23 cellular contexts compared by ENCODE assay signal in genomic region chr3:151393961-151394360, GRCh38. TPM values are rescaled to one million over a fixed set of nuclear protein-coding genes. Genes with fewer than 3 reads are reported as not detected.
DNase-seq lines count a peak whose midpoint lies in the region; ATAC-seq, FAIRE-seq and TF ChIP-seq lines count a peak whose summit lies in the region.
"Had no signal": no experiment of that assay in that cellular context is flagged by ENCODE, and none has a peak within 500 bp of the region (broad histone marks: within the 10 kb centered on the region; RNA-seq: fewer than 3 reads in every experiment).

No MANE protein-coding gene starts in this region.

- H3K4me3 ChIP-seq in HUES64 (ENCODE audit: low read length), result no peak overlapping the region
- H3K4me3 ChIP-seq in iPS-20b (ENCODE audit: low read length), result peak overlapping the region; percentile 51; the same call in 1 of the 2 replicates
- H3K4me3 ChIP-seq: HAP-1, K562 had no signal

- no peak for TF ChIP-seq POLR2A in GM12892 (IDR thresholded peaks at IDR 0.05; ENCODE audit: low read depth, low read length)
- TF ChIP-seq POLR2A in GM12891 (IDR thresholded peaks at IDR 0.05; ENCODE audit: low read depth, low read length), result no peak

- peaks cover 32% of the 10 kb centered on the region for H3K4me1 ChIP-seq in HUES64 (ENCODE audit: insufficient read depth, low read length)
- peaks cover 25% of the 10 kb centered on the region for H3K4me1 ChIP-seq in iPS-20b (ENCODE audit: insufficient read depth, low read length)
- H3K4me1 ChIP-seq: BE2C had no signal

- no peaks in the 10 kb centered on the region for H3K27me3 ChIP-seq in HUES64 (ENCODE audit: insufficient read depth, low read length)
- no peaks in the 10 kb centered on the region for H3K27me3 ChIP-seq in iPS-20b (ENCODE audit: insufficient read depth, low read length)
- H3K27me3 ChIP-seq: BE2C had no signal

- H3K9me3 ChIP-seq in HUES64 (ENCODE audit: insufficient read depth, low read depth, low read length) (no peaks in the 10 kb centered on the region), iPS-20b (ENCODE audit: insufficient read depth, low read depth, low read length) (no peaks in the 10 kb centered on the region)
- H3K9me3 ChIP-seq: BE2C, HAP-1 had no signal

- DNase-seq in EH (ENCODE audit: low read depth) (peak; percentile 55), dedifferentiated amniotic fluid mesenchymal stem cell (ENCODE audit: extremely low spot score) (peak; percentile 60), GM12892 (ENCODE audit: insufficient read length) (no peak), GM12891 (ENCODE audit: insufficient read length, low spot score) (no peak)
- no peak for DNase-seq in stimulated activated naive CD8-positive, alpha-beta T cell treated with anti-CD3 and anti-CD28 coated beads, Interleukin-15, Interleukin-2, amounts not matched to agents 100 U/mL and 50 U/mL, for 24 hours
- DNase-seq: BE2C; CD4-positive, alpha-beta T cell; DMS79; GDM1; NCI-H1417 treated with DMSO at 0.1 percent for 48 hours; NCI-H1930; NCI-H2171; NCI-H446; NCI-H69; NK-92 treated with Interleukin-12 subunit alpha and Interleukin-12 subunit beta, amount 100 ng/mL, for 24 hours; OCI-M1; RPMI8226; SIG-M5 had no signal

- FAIRE-seq in GM12892 (lab: Jason Lieb, UNC) (no peak), GM12891 (lab: Jason Lieb, UNC) (no peak)
- FAIRE-seq: HTR-8/SVneo, K562 had no signal

- WGBS in HUES64, result no CpG with 5 or more reads among the region's 4 CpGs

- H3K36me3 ChIP-seq in HUES64 (ENCODE audit: insufficient read depth, low read length) (peaks cover 48% of the 10 kb centered on the region), iPS-20b (ENCODE audit: insufficient read depth, low read depth, low read length) (peaks cover 31% of the 10 kb centered on the region)
- H3K36me3 ChIP-seq: BE2C, HAP-1 had no signal

- H3K27ac ChIP-seq in HUES64 (ENCODE audit: low read depth, low read length), result peak overlapping the region; percentile 88
- H3K27ac ChIP-seq in iPS-20b (ENCODE audit: low read length), result no peak overlapping the region

- no peak overlapping the region for H3K9ac ChIP-seq in HUES64 (ENCODE audit: low read depth, low read length)
- H3K9ac ChIP-seq in iPS-20b (ENCODE audit: low read depth, low read length), result peak overlapping the region; percentile 4; the same call in 1 of the 2 replicates

- no peak for ATAC-seq in stimulated activated naive CD8-positive, alpha-beta T cell treated with anti-CD3 and anti-CD28 coated beads, Interleukin-15, Interleukin-2, amounts not matched to agents 100 U/mL and 50 U/mL, for 24 hours
- ATAC-seq: K562 had no signal

TF ChIP-seq in GM12891, 5 proteins besides CTCF, POLR2A, EP300 and RAD21:
- TF ChIP-seq SPI1 (IDR thresholded peaks at IDR 0.05; ENCODE audit: low read depth, low read length), result no peak
- no peak for TF ChIP-seq POLR2AphosphoS5 (IDR thresholded peaks at IDR 0.05; ENCODE audit: low read depth, low read length)
- no peak for TF ChIP-seq POU2F2 (IDR thresholded peaks at IDR 0.05; ENCODE audit: low read depth, low read length)
- no peak for TF ChIP-seq PAX5 (IDR thresholded peaks at IDR 0.05; ENCODE audit: insufficient read depth, low read length, severe bottlenecking)
- TF ChIP-seq TAF1 (IDR thresholded peaks at IDR 0.05; ENCODE audit: low read depth, low read length), result no peak

RNA-seq across cellular contexts. Expression of gene P2RY12, which starts 9.4 kb away (rescaled TPM):
- not detected for polyA plus RNA-seq in HUES64 (2013, experiment 1 of 2)
- polyA plus RNA-seq in HUES64 (2013, experiment 2 of 2), result not detected
- 0.15 TPM for polyA plus RNA-seq in GM12892 (2012; ENCODE audit: missing spikeins)
- polyA plus RNA-seq in GM12891 (2012; ENCODE audit: low read depth, missing spikeins), result 0.10 TPM
- polyA plus RNA-seq: K562 had no signal

Comparison
In these comparisons a context has a peak if more than half of its experiments do, and no peak if none do; other contexts are left out.
1. DNase-seq: peak in EH (single experiment) and dedifferentiated amniotic fluid mesenchymal stem cell (single experiment); none in GM12892 (single experiment), GM12891 (single experiment) and stimulated activated naive CD8-positive, alpha-beta T cell treated with anti-CD3 and anti-CD28 coated beads, Interleukin-15, Interleukin-2, amounts not matched to agents 100 U/mL and 50 U/mL, for 24 hours (single experiment).